14 cellular contexts compared by ENCODE assay signal in the genomic region with DNA sequence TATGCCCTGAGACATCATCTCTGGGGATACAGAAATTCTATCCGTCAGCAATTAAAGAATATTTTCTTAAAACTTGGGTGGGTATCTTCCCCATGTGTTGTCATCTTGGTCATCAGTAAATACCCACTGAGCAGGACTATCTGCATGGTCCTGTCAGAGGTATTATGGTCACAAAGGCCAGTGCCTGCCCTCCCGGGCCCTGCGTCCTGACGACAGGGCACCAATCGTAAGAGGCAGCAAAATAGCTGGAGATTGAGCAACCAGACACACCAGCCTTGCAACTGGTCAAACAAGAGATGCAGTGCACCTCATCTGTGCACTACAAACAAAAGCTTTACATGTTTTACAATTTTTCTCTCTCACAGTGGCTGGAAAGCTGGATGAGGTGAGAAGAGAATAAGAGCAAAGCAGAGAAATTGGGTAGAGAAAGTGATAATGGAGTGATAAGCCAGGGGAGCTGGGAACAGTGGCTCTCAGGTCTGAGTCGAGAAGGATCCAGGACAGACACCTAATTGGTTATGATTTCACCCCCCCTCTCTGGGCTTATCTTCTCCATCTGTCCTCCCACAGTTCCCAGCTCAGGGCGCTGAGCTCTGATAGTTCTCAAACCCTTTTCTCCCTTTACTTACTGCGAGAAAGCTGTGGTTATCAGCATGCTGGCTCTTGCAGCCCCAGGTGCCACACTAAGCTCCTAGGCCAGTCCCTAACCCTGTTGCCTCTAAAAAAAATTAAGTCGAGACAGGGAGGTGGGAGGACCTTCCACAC. TPM values are rescaled to one million over a fixed set of nuclear protein-coding genes. Genes with fewer than 3 reads are reported as not detected.
DNase-seq lines count a peak whose midpoint lies in the region; ATAC-seq, FAIRE-seq and TF ChIP-seq lines count a peak whose summit lies in the region.
"Had no signal": no experiment of that assay in that cellular context is flagged by ENCODE, and none has a peak within 500 bp of the region (broad histone marks: within the 10 kb centered on the region; RNA-seq: fewer than 3 reads in every experiment).

No MANE protein-coding gene starts in this region.

- intact Hi-C loops in Caco-2 (cut with micrococcal nuclease; ENCODE audit: unreplicated experiment) (no loop called here), K562 (cut with micrococcal nuclease) (no loop called here)
- intact Hi-C loops in activated naive CD4-positive, alpha-beta T cell treated with anti-CD3 and anti-CD28 coated beads for 36 hours (cut with micrococcal nuclease), result no loop called here

- in situ Hi-C loops in K562 (cut with MboI), result no loop called here

- H3K9me3 Mint-ChIP-seq in Caco-2 (ENCODE audit: unreplicated experiment) (no peaks in the 10 kb centered on the region), nephron (no peaks in the 10 kb centered on the region)
- H3K9me3 Mint-ChIP-seq in activated naive CD4-positive, alpha-beta T cell treated with anti-CD3 and anti-CD28 coated beads for 36 hours, result no peaks in the 10 kb centered on the region
- H3K9me3 Mint-ChIP-seq: activated T-helper 1 cell treated with anti-CD3 and anti-CD28 coated beads, Interleukin-12 subunit alpha, Interleukin-12 subunit beta, Interleukin-2, Interleukin-4 antibody, amounts not matched to agents 30 ng/mL and 10 ng/mL and 1 ng/mL, durations not matched to agents 14 hours and 24 hours and 36 hours; IgD-negative memory B cell; stimulated activated naive CD8-positive, alpha-beta T cell treated with anti-CD3 and anti-CD28 coated beads, Interleukin-15, amount 100 ng/mL, for 72 hours had no signal

- peaks cover 68% of the 10 kb centered on the region for H3K4me1 ChIP-seq in Caco-2
- peaks cover 71% of the 10 kb centered on the region for H3K4me1 ChIP-seq in KMS-11 (ENCODE audit: low read depth, poor library complexity, severe bottlenecking)
- peaks cover 15 to 31% of the 10 kb centered on the region in 2 experiments for H3K4me1 ChIP-seq in K562 (replicated peaks in 1 of 2; ENCODE audit: control insufficient read depth in 2 of 2, insufficient read depth in 2 of 2, low read length in 2 of 2)

- peaks cover 5% of the 10 kb centered on the region for H3K36me3 Mint-ChIP-seq in Caco-2 (ENCODE audit: insufficient read depth, unreplicated experiment)
- H3K36me3 Mint-ChIP-seq in nephron (ENCODE audit: low read depth), result no peaks in the 10 kb centered on the region
- H3K36me3 Mint-ChIP-seq in activated naive CD4-positive, alpha-beta T cell treated with anti-CD3 and anti-CD28 coated beads for 36 hours (ENCODE audit: low read depth), result no peaks in the 10 kb centered on the region
- H3K36me3 Mint-ChIP-seq: IgD-negative memory B cell had no signal

- TF ChIP-seq EP300 in K562 (IDR thresholded peaks at IDR 0.05; ENCODE audit: low read length), result no peak; the same call in 1 of the 2 replicates

- BruUV-seq in Caco-2 (replicated peaks; lab: Mats Ljungman, UMichigan) (no TSS peak), K562 (replicated peaks; lab: Mats Ljungman, UMichigan) (no TSS peak)

- H3K9ac ChIP-seq in KMS-11 (peak overlapping the region; percentile 19; the same call in 1 of the 2 replicates), K562 (ENCODE audit: insufficient read depth in 1 of 2, low read depth in 2 of 2, low read length in 2 of 2) (peak overlapping the region in 1 of 2 experiments; percentile 1; a peak in 1 of 4 replicates)

- H3K27ac Mint-ChIP-seq in Caco-2 (ENCODE audit: unreplicated experiment) (peak overlapping the region; percentile 33), nephron (peak overlapping the region; percentile 78 to 99 (median 94))
- no peak overlapping the region for H3K27ac Mint-ChIP-seq in activated naive CD4-positive, alpha-beta T cell treated with anti-CD3 and anti-CD28 coated beads for 36 hours
- H3K27ac Mint-ChIP-seq: activated T-helper 1 cell treated with anti-CD3 and anti-CD28 coated beads, Interleukin-12 subunit alpha, Interleukin-12 subunit beta, Interleukin-2, Interleukin-4 antibody, amounts not matched to agents 30 ng/mL and 10 ng/mL and 1 ng/mL, durations not matched to agents 14 hours and 24 hours and 36 hours; IgD-negative memory B cell; stimulated activated naive CD8-positive, alpha-beta T cell treated with anti-CD3 and anti-CD28 coated beads, Interleukin-15, amount 100 ng/mL, for 72 hours had no signal

- no peak overlapping the region for H3K4me3 Mint-ChIP-seq in Caco-2 (ENCODE audit: unreplicated experiment)
- H3K4me3 Mint-ChIP-seq in nephron, result peak overlapping the region in 2 of 3 experiments; percentile 34 to 40
- H3K4me3 Mint-ChIP-seq in activated naive CD4-positive, alpha-beta T cell treated with anti-CD3 and anti-CD28 coated beads for 36 hours, result no peak overlapping the region
- H3K4me3 Mint-ChIP-seq: activated T-helper 1 cell treated with anti-CD3 and anti-CD28 coated beads, Interleukin-12 subunit alpha, Interleukin-12 subunit beta, Interleukin-2, Interleukin-4 antibody, amounts not matched to agents 30 ng/mL and 10 ng/mL and 1 ng/mL, durations not matched to agents 14 hours and 24 hours and 36 hours; IgD-negative memory B cell; stimulated activated naive CD8-positive, alpha-beta T cell treated with anti-CD3 and anti-CD28 coated beads, Interleukin-15, amount 100 ng/mL, for 72 hours had no signal

- H2AFZ ChIP-seq in KMS-11 (ENCODE audit: low read depth), result peak overlapping the region; percentile 64; the same call in 1 of the 2 replicates
- no peak overlapping the region for H2AFZ ChIP-seq in K562 (ENCODE audit: low read depth, low read length)

- no peak for TF ChIP-seq POLR2A in K562 (conservative IDR thresholded peaks at IDR 0.05)

- H3K4me3 ChIP-seq in Caco-2 (ENCODE audit: low read depth, low read length) (no peak overlapping the region), KMS-11 (IDR thresholded peaks at IDR 0.05; ENCODE audit: insufficient read depth, low read depth, low read length) (no peak overlapping the region), K562 (no peak overlapping the region)
- H3K4me3 ChIP-seq: body of pancreas had no signal

- CTCF ChIA-PET in Caco-2 (lab: Charles Lee), result interaction anchor here (0.9 to 2.1 kb wide), 6 partner anchors 9 to 328 kb away, joined by 3 to 17 read pairs (median 4); partner anchors contain the start of genes ENAH and SRP9
- CTCF ChIA-PET in K562 (lab: Yijun Ruan, JAX; ENCODE audit: low intra/inter-chr PET ratio), result interaction anchor here (0.6 to 0.9 kb wide), 2 partner anchors 292 to 293 kb away, joined by 3 read pairs; no protein-coding TSS in a partner anchor
- CTCF ChIA-PET in activated naive CD4-positive, alpha-beta T cell treated with anti-CD3 and anti-CD28 coated beads for 36 hours (lab: Charles Lee), result interaction anchor here (0.6 to 1.3 kb wide), 5 partner anchors 9 to 443 kb away, joined by 4 to 6 read pairs (median 4); no protein-coding TSS in a partner anchor

- TF ChIP-seq RAD21 in K562 (CRISPR knock-in tag; conservative IDR thresholded peaks at IDR 0.05 in 1 of 2, IDR thresholded peaks at IDR 0.05 in 1 of 2), result no peak

- H3K4me1 Mint-ChIP-seq in Caco-2 (ENCODE audit: low read depth, unreplicated experiment), result peaks cover 52% of the 10 kb centered on the region
- H3K4me1 Mint-ChIP-seq in nephron, result peaks cover 75% of the 10 kb centered on the region
- H3K4me1 Mint-ChIP-seq in activated naive CD4-positive, alpha-beta T cell treated with anti-CD3 and anti-CD28 coated beads for 36 hours (ENCODE audit: low read depth), result no peaks in the 10 kb centered on the region

- DNase-seq in Caco-2 (peak in 1 of 2 experiments; percentile 48), K562 (ENCODE audit: extremely low read depth in 1 of 4, low spot score in 3 of 4) (peak; percentile 68 to 75 (median 71)), ureter (ENCODE audit: low spot score) (no peak), NCI-H1930 (lab: John Stamatoyannopoulos, UW) (no peak)
- DNase-seq in activated naive CD4-positive, alpha-beta T cell treated with anti-CD3 and anti-CD28 coated beads for 36 hours, result no peak
- no peak for DNase-seq in activated effector memory CD4-positive, alpha-beta T cell treated with Interleukin-2 at 50 U/mL for 16 hours
- DNase-seq: body of pancreas; NCI-H2081 treated with DMSO at 0.1 percent for 48 hours; SHP77; stimulated activated naive CD8-positive, alpha-beta T cell treated with anti-CD3 and anti-CD28 coated beads, Interleukin-15, amount 100 ng/mL, for 72 hours had no signal

- POLR2A ChIA-PET in Caco-2 (lab: Charles Lee), result interaction anchor here (0.7 to 1.1 kb wide), 2 partner anchors 9 kb away, joined by 3 to 15 read pairs; partner anchors contain the start of gene SRP9
- POLR2A ChIA-PET in K562 (lab: Yijun Ruan, JAX), result interaction anchor here (0.6 to 2.0 kb wide), 10 partner anchors 9 to 434 kb away, joined by 3 to 21 read pairs (median 4); partner anchors contain the start of gene SRP9

- H4K20me1 ChIP-seq in KMS-11 (ENCODE audit: insufficient read depth) (no peaks in the 10 kb centered on the region), K562 (replicated peaks; ENCODE audit: control insufficient read depth, insufficient read depth, low read length) (no peaks in the 10 kb centered on the region)

- WGBS in K562 (ENCODE audit: insufficient coverage, low coverage, missing lambda C conversion rate), result 39% methylated on average over 9 of the region's 9 CpGs

- TF ChIP-seq CTCF in Caco-2 (IDR thresholded peaks at IDR 0.05; ENCODE audit: insufficient read depth in 1 of 2, low read depth in 1 of 2, low read length in 1 of 2, severe bottlenecking in 1 of 2, unreplicated experiment in 1 of 2) (no peak), KMS-11 (conservative IDR thresholded peaks at IDR 0.05; ENCODE audit: low read depth, low read length) (no peak), K562 (IDR thresholded peaks at IDR 0.05 in 2 of 3, conservative IDR thresholded peaks at IDR 0.05 in 1 of 3; ENCODE audit: insufficient read depth in 2 of 3, low read depth in 1 of 3, low read length in 3 of 3) (no peak), nephron (IDR thresholded peaks at IDR 0.05; ENCODE audit: unreplicated experiment in 3 of 3) (no peak)

- no peaks in the 10 kb centered on the region for H3K36me3 ChIP-seq in Caco-2 (ENCODE audit: control insufficient read depth, insufficient read depth, low read length)
- H3K36me3 ChIP-seq in KMS-11 (ENCODE audit: insufficient read depth), result no peaks in the 10 kb centered on the region
- H3K36me3 ChIP-seq in K562 (ENCODE audit: control insufficient read depth, insufficient read depth, low read length), result no peaks in the 10 kb centered on the region

- no peaks in the 10 kb centered on the region for H3K27me3 ChIP-seq in Caco-2 (replicated peaks; ENCODE audit: control insufficient read depth, insufficient read depth, low read length)
- H3K27me3 ChIP-seq in KMS-11 (ENCODE audit: insufficient read depth, low read depth), result no peaks in the 10 kb centered on the region
- H3K27me3 ChIP-seq in K562 (ENCODE audit: control insufficient read depth in 2 of 2, insufficient read depth in 2 of 2, low read length in 2 of 2), result no peaks in the 10 kb centered on the region
- H3K27me3 ChIP-seq: body of pancreas had no signal

- no peaks in the 10 kb centered on the region for H3K27me3 Mint-ChIP-seq in Caco-2 (ENCODE audit: insufficient read depth, unreplicated experiment)
- peaks cover 4% of the 10 kb centered on the region for H3K27me3 Mint-ChIP-seq in nephron (ENCODE audit: low read depth)
- no peaks in the 10 kb centered on the region for H3K27me3 Mint-ChIP-seq in activated naive CD4-positive, alpha-beta T cell treated with anti-CD3 and anti-CD28 coated beads for 36 hours (ENCODE audit: low read depth)
- H3K27me3 Mint-ChIP-seq: stimulated activated naive CD8-positive, alpha-beta T cell treated with anti-CD3 and anti-CD28 coated beads, Interleukin-15, amount 100 ng/mL, for 72 hours had no signal

- H3K4me2 ChIP-seq in KMS-11 (peak overlapping the region; percentile 56), K562 (ENCODE audit: insufficient read depth, low read length) (no peak overlapping the region; the same call in 1 of the 2 replicates)

- peak; percentile 56 for ATAC-seq in K562
- ATAC-seq: body of pancreas; stimulated activated naive CD8-positive, alpha-beta T cell treated with anti-CD3 and anti-CD28 coated beads, Interleukin-15, amount 100 ng/mL, for 72 hours had no signal

- H3K27ac ChIP-seq in KMS-11, result peak overlapping the region; percentile 83
- H3K27ac ChIP-seq in K562 (ENCODE audit: extremely low read depth, low read depth, low read length), result no peak overlapping the region

- no peaks in the 10 kb centered on the region for H3K9me1 ChIP-seq in K562 (ENCODE audit: control insufficient read depth, insufficient read depth, low read length)

- FAIRE-seq in K562 (lab: Jason Lieb, UNC), result peak; percentile 46

- H3K9me3 ChIP-seq in Caco-2 (no peaks in the 10 kb centered on the region), K562 (replicated peaks; ENCODE audit: control insufficient read depth, insufficient read depth, low read depth, low read length) (no peaks in the 10 kb centered on the region)
- H3K9me3 ChIP-seq: body of pancreas had no signal

- no peaks in the 10 kb centered on the region for H3K79me2 ChIP-seq in KMS-11 (ENCODE audit: insufficient read depth, low read depth)
- no peaks in the 10 kb centered on the region for H3K79me2 ChIP-seq in K562 (ENCODE audit: control insufficient read depth, insufficient read depth, low read length)

RNA-seq across cellular contexts. Expression of gene SRP9, which starts 8.8 kb away (rescaled TPM):
- total RNA-seq in Caco-2 (2022) (261 and 276 TPM in 2 replicates), K562 (2014; rRNA removed) (272 and 273 TPM in 2 replicates), K562 (2014; rRNA removed; fragmentation: Illumina TruSeq; extraction: Trizol) (690 and 726 TPM in 2 replicates), K562 (2015; rRNA removed; fragmentation: Illumina TruSeq; extraction: Trizol) (537 and 597 TPM in 2 replicates), K562 (2021) (434 and 437 TPM in 2 replicates), ureter (249 TPM)
- 83.3 and 146 TPM in 2 replicates for total RNA-seq in K562 (2011; cell fraction: chromatin; rRNA removed; ENCODE audit: low replicate concordance)
- 43.4 and 63.3 TPM in 2 replicates for total RNA-seq in K562 (2011; cell fraction: nucleolus; rRNA removed)
- 146 and 277 TPM in 2 replicates for total RNA-seq in K562 (2011; cell fraction: nucleoplasm; rRNA removed)
- polyA plus RNA-seq in K562 (2011; rRNA removed) (836 and 1,016 TPM in 2 replicates), K562 (2014; fragmentation: Illumina TruSeq; extraction: Trizol) (557 and 668 TPM in 2 replicates), K562 (2014; fragmentation: Nextera tagmentation; extraction: Ambion mirVana) (1,000 to 10,000 TPM; 1,645 to 1,892 TPM), K562 (2014; rRNA removed) (502 and 509 TPM in 2 replicates)
- polyA plus RNA-seq in K562 (2011; cell fraction: cytosol; rRNA removed), result 227 and 688 TPM in 2 replicates
- polyA plus RNA-seq in K562 (2011; cell fraction: nucleus; rRNA removed), result 227 and 377 TPM in 2 replicates
- 392 and 460 TPM in 2 replicates for polyA plus RNA-seq in K562 (2012)
- polyA minus RNA-seq in K562 (2011; rRNA and poly(A)+ RNA removed), result 359 and 411 TPM in 2 replicates
- 148 and 171 TPM in 2 replicates for polyA minus RNA-seq in K562 (2011; cell fraction: cytosol; rRNA and poly(A)+ RNA removed)
- 33.3 and 80.0 TPM in 2 replicates for polyA minus RNA-seq in K562 (2011; cell fraction: nucleus; rRNA and poly(A)+ RNA removed)
- total RNA-seq in activated naive CD4-positive, alpha-beta T cell treated with anti-CD3 and anti-CD28 coated beads for 36 hours, result 100 to 1,000 TPM; 356 to 363 TPM

RNA-seq across cellular contexts. Expression of gene EPHX1, which starts 41.1 kb away (rescaled TPM):
- total RNA-seq in Caco-2 (2022) (73.7 and 88.5 TPM in 2 replicates), K562 (2014; rRNA removed) (8.0 and 11.6 TPM in 2 replicates), K562 (2014; rRNA removed; fragmentation: Illumina TruSeq; extraction: Trizol) (4.7 and 5.1 TPM in 2 replicates), K562 (2015; rRNA removed; fragmentation: Illumina TruSeq; extraction: Trizol) (6.7 and 7.6 TPM in 2 replicates), K562 (2021) (18.5 and 21.1 TPM in 2 replicates), ureter (116 TPM)
- total RNA-seq in K562 (2011; cell fraction: chromatin; rRNA removed; ENCODE audit: low replicate concordance), result 16.4 and 37.6 TPM in 2 replicates
- 26.8 and 35.4 TPM in 2 replicates for total RNA-seq in K562 (2011; cell fraction: nucleolus; rRNA removed)
- 21.5 and 25.0 TPM in 2 replicates for total RNA-seq in K562 (2011; cell fraction: nucleoplasm; rRNA removed)
- polyA plus RNA-seq in K562 (2011; rRNA removed) (4.0 and 11.2 TPM in 2 replicates), K562 (2014; fragmentation: Illumina TruSeq; extraction: Trizol) (21.9 and 27.0 TPM in 2 replicates), K562 (2014; fragmentation: Nextera tagmentation; extraction: Ambion mirVana) (under 1 TPM; 0.21 to 0.48 TPM), K562 (2014; rRNA removed) (7.5 and 8.8 TPM in 2 replicates)
- polyA plus RNA-seq in K562 (2011; cell fraction: cytosol; rRNA removed), result 4.7 and 5.2 TPM in 2 replicates
- 6.3 and 7.3 TPM in 2 replicates for polyA plus RNA-seq in K562 (2011; cell fraction: nucleus; rRNA removed)
- 26.2 and 32.9 TPM in 2 replicates for polyA plus RNA-seq in K562 (2012)
- 3.6 and 4.8 TPM in 2 replicates for polyA minus RNA-seq in K562 (2011; rRNA and poly(A)+ RNA removed)
- polyA minus RNA-seq in K562 (2011; cell fraction: cytosol; rRNA and poly(A)+ RNA removed), result 6.6 and 10.0 TPM in 2 replicates
- polyA minus RNA-seq in K562 (2011; cell fraction: nucleus; rRNA and poly(A)+ RNA removed), result 5.0 and 6.2 TPM in 2 replicates
- total RNA-seq in activated naive CD4-positive, alpha-beta T cell treated with anti-CD3 and anti-CD28 coated beads for 36 hours, result 1 to 10 TPM; 3.8 to 5.0 TPM

Comparison
In these comparisons a context has a peak if more than half of its experiments do, and no peak if none do; other contexts are left out.
1. DNase-seq: peak in K562 (4 of 4); none in activated naive CD4-positive, alpha-beta T cell treated with anti-CD3 and anti-CD28 coated beads for 36 hours (single experiment), ureter (single experiment), activated effector memory CD4-positive, alpha-beta T cell treated with Interleukin-2 at 50 U/mL for 16 hours (single experiment) and NCI-H1930 (0 of 2).
2. H3K4me3 Mint-ChIP-seq: peak in nephron (2 of 3); none in Caco-2 (single experiment) and activated naive CD4-positive, alpha-beta T cell treated with anti-CD3 and anti-CD28 coated beads for 36 hours (single experiment).